Comparison of ENCODE assay signal across 27 cellular contexts in the genomic region with DNA sequence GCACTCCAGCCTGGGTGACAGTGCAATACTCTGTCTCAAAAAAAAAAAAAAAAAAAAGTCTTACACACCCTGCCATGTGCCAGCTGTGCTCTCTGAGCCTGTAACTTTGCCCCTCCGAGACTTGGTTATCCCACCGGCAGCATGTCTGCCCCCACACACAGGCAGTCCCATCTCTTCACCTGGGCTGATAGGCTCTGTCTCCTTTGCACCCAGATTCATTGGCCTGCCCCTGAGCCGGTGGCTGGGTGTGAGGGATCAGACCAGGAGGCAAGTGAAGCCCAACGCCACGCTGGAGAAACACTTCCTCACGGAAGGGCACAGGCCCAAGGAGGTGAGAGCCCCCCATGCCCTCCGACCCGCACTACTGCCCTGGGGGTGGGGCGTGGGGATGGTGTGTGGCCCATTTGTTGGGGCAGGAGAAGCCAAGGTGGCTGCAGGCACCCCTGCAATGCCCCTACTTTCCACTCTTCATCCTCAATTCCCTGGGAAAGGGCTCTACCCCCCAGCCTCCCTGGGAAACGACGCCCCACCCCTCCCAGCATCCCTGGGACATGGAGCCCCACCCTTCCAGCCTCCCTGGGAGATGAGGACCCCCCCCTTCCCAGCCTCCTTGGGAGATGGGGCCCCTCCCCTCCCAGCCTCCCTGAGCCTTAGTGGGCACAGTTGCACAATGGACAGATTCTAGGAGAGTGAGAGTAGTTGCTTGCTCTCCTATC.
"Had no signal": no experiment of that assay in that cellular context is flagged by ENCODE, and none has a peak within 500 bp of the region (broad histone marks: within the 10 kb centered on the region; RNA-seq: fewer than 3 reads in every experiment).

No MANE protein-coding gene starts in this region.

- H3K4me3 ChIP-seq: MG63, SJCRH30 had no signal

- H3K27ac ChIP-seq: SJCRH30, VCaP had no signal

- H3K9me3 ChIP-seq: MG63, SJCRH30, SK-N-SH had no signal

- FAIRE-seq: astrocyte had no signal

- H3K4me2 ChIP-seq: SK-N-SH had no signal

- H3K4me1 ChIP-seq: SJCRH30 had no signal

- H3K27me3 ChIP-seq: MG63, SJCRH30 had no signal

- ATAC-seq: activated CD4-positive, alpha-beta T cell treated with anti-CD3 and anti-CD28 coated beads for 36 hours; activated T-helper 17 cell treated with anti-CD3 and anti-CD28 coated beads, Interleukin-2, amount 50 U/mL, for 72 hours; Panc1 had no signal

- H3K9ac ChIP-seq: SK-N-SH had no signal

- H3K36me3 ChIP-seq: MG63, SJCRH30 had no signal

- DNase-seq: activated CD4-positive, alpha-beta memory T cell treated with anti-CD3 and anti-CD28 coated beads, Interleukin-2, amount 10 ng/mL, durations not matched to agents 7 days and 5 days; activated CD4-positive, alpha-beta T cell treated with anti-CD3 and anti-CD28 coated beads for 36 hours; activated CD4-positive, alpha-beta T cell treated with anti-CD3 and anti-CD28 coated beads, Interleukin-2, amount 50 U/mL, for 1 hour; activated CD4-positive, CD25-positive, alpha-beta regulatory T cell; activated gamma-delta T cell; activated naive CD4-positive, alpha-beta T cell treated with anti-CD3 and anti-CD28 coated beads for 36 hours; activated T-cell treated with anti-CD3 and anti-CD28 coated beads for 4 hours; activated T-cell treated with anti-CD3 and anti-CD28 coated beads, Interleukin-2, amount 50 U/mL, for 48 hours; amygdala; MG63; NCI-H1048; NCI-H146; NCI-H1930; NCI-H345; NCI-H510A; NCI-H526 treated with DMSO at 0.1 percent for 48 hours; NCI-H82; OCI-M1; Right ventricle myocardium superior; RPMI8226; SJCRH30; SK-N-SH; T-helper 1 cell had no signal
